ENCODE assay signal across 1 cellular context in the genomic region with DNA sequence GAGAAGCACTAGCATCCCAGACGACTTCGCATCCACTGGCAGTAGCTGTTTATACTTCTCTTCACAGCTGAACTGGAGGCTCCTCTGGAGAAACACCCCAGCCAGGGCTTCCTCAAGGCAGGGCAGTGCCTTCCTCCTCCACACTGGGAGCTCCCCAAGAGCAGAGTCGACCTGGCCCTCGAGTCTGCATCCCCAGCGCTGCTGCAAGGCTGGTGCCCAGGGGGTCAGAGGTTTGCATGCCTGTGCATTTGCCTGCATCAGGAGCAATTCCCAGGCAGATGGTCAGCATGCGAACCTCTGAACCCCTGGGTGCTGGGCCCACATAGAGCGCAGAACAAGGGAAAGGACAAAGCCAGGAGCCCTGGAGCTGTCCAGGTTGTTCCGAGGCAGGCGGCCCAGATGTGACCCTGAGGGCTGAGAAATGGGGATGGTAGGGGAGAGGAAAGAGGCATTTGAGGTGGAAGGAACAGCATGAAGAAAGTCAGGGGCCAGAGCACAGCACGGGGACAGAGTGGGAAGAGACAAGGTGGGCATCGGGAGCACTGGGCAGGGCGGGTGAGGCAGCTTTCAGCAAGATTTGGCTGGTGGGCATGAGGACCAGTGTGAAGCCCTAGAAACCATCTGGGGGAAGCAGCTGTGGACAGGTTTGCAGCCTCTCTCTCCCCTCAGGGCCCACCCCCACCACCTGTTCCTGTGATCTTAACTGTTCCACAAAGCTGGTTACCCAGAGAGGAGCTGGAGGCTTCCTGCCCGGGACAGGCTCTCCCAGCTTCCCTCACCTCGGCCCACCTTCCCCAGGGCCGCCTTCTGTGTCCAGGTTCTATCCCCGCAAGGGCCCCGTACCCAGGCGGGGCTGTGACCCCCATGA.
TF ChIP-seq lines count a peak whose summit lies in the region.

No MANE protein-coding gene starts in this region.

TF ChIP-seq in GM23338, 12 proteins besides CTCF, POLR2A, EP300 and RAD21 (continued from another document):
- TF ChIP-seq, protein P1, sequence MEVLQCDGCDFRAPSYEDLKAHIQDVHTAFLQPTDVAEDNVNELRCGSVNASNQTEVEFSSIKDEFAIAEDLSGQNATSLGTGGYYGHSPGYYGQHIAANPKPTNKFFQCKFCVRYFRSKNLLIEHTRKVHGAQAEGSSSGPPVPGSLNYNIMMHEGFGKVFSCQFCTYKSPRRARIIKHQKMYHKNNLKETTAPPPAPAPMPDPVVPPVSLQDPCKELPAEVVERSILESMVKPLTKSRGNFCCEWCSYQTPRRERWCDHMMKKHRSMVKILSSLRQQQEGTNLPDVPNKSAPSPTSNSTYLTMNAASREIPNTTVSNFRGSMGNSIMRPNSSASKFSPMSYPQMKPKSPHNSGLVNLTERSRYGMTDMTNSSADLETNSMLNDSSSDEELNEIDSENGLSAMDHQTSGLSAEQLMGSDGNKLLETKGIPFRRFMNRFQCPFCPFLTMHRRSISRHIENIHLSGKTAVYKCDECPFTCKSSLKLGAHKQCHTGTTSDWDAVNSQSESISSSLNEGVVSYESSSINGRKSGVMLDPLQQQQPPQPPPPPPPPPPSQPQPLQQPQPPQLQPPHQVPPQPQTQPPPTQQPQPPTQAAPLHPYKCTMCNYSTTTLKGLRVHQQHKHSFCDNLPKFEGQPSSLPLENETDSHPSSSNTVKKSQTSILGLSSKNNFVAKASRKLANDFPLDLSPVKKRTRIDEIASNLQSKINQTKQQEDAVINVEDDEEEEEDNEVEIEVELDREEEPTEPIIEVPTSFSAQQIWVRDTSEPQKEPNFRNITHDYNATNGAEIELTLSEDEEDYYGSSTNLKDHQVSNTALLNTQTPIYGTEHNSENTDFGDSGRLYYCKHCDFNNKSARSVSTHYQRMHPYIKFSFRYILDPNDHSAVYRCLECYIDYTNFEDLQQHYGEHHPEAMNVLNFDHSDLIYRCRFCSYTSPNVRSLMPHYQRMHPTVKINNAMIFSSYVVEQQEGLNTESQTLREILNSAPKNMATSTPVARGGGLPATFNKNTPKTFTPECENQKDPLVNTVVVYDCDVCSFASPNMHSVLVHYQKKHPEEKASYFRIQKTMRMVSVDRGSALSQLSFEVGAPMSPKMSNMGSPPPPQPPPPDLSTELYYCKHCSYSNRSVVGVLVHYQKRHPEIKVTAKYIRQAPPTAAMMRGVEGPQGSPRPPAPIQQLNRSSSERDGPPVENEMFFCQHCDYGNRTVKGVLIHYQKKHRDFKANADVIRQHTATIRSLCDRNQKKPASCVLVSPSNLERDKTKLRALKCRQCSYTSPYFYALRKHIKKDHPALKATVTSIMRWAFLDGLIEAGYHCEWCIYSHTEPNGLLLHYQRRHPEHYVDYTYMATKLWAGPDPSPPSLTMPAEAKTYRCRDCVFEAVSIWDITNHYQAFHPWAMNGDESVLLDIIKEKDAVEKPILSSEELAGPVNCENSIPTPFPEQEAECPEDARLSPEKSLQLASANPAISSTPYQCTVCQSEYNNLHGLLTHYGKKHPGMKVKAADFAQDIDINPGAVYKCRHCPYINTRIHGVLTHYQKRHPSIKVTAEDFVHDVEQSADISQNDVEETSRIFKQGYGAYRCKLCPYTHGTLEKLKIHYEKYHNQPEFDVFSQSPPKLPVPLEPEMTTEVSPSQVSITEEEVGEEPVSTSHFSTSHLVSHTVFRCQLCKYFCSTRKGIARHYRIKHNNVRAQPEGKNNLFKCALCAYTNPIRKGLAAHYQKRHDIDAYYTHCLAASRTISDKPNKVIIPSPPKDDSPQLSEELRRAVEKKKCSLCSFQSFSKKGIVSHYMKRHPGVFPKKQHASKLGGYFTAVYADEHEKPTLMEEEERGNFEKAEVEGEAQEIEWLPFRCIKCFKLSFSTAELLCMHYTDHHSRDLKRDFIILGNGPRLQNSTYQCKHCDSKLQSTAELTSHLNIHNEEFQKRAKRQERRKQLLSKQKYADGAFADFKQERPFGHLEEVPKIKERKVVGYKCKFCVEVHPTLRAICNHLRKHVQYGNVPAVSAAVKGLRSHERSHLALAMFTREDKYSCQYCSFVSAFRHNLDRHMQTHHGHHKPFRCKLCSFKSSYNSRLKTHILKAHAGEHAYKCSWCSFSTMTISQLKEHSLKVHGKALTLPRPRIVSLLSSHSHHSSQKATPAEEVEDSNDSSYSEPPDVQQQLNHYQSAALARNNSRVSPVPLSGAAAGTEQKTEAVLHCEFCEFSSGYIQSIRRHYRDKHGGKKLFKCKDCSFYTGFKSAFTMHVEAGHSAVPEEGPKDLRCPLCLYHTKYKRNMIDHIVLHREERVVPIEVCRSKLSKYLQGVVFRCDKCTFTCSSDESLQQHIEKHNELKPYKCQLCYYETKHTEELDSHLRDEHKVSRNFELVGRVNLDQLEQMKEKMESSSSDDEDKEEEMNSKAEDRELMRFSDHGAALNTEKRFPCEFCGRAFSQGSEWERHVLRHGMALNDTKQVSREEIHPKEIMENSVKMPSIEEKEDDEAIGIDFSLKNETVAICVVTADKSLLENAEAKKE (CRISPR knock-in tag; IDR thresholded peaks at IDR 0.05) = no peak
- no peak for TF ChIP-seq JUNB (IDR thresholded peaks at IDR 0.05; ENCODE audit: unreplicated experiment)
